Comparison of ENCODE assay signal across 1 cellular context in the genomic region with DNA sequence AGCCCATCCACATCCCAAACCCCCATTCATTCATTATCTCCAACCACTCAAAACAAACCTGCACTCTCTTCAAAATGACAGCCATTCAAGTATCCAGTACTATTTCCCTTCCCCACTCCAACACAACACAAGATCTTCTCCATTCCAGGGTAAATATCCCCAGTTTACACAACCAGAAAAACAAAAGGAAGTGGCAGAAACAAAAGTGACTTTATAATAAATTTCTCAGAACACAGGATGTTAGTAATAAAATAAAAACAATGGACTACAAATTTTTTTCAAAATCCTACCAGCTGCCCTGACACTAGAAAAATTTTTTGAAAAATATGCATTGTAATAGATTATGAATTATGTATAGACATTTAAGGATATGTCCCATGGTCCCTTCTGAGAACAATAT.
TF ChIP-seq lines count a peak whose summit lies in the region.

No MANE protein-coding gene starts in this region.

TF ChIP-seq in endothelial cell of umbilical vein, 7 proteins besides CTCF, POLR2A, EP300 and RAD21:
- TF ChIP-seq EZH2 (IDR thresholded peaks at IDR 0.05; ENCODE audit: borderline replicate concordance, low read depth, low read length, severe bottlenecking) (no peak), JUN (IDR thresholded peaks at IDR 0.05; ENCODE audit: borderline replicate concordance, insufficient read depth, insufficient read length, low read depth) (no peak), POLR2AphosphoS5 (IDR thresholded peaks at IDR 0.05; ENCODE audit: insufficient read depth, low read depth, low read length) (no peak), MYC (IDR thresholded peaks at IDR 0.05; ENCODE audit: low read depth, low read length) (no peak)
- TF ChIP-seq, protein P1, sequence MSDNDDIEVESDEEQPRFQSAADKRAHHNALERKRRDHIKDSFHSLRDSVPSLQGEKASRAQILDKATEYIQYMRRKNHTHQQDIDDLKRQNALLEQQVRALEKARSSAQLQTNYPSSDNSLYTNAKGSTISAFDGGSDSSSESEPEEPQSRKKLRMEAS (IDR thresholded peaks at IDR 0.05; ENCODE audit: insufficient read depth, insufficient read length), result no peak
